ENCODE assay signal across 1 cellular context in genomic region chr6:146881228-146882181, GRCh38.
TF ChIP-seq lines count a peak whose summit lies in the region.

No MANE protein-coding gene starts in this region.

TF ChIP-seq in K562, 482 proteins besides CTCF, POLR2A, EP300 and RAD21 (continued from another document and continues in another):
- no peak for TF ChIP-seq CHD7 (IDR thresholded peaks at IDR 0.05; ENCODE audit: low read depth, low read length)
- TF ChIP-seq CBFA2T2 (conservative IDR thresholded peaks at IDR 0.05), result no peak
- no peak for TF ChIP-seq MCM7 (IDR thresholded peaks at IDR 0.05)
- TF ChIP-seq ZBTB26 (CRISPR knock-in tag; IDR thresholded peaks at IDR 0.05), result no peak
- TF ChIP-seq FOXM1 (IDR thresholded peaks at IDR 0.05; ENCODE audit: low read depth), result no peak
- no peak for TF ChIP-seq FOXM1 (CRISPR knock-in tag; IDR thresholded peaks at IDR 0.05; ENCODE audit: low read depth)
- no peak for TF ChIP-seq ZNF398 (CRISPR knock-in tag; IDR thresholded peaks at IDR 0.05)
- no peak for TF ChIP-seq HNRNPLL (IDR thresholded peaks at IDR 0.05; ENCODE audit: low read depth, low read length, poor library complexity, severe bottlenecking)
- TF ChIP-seq TCF3 (CRISPR knock-in tag; IDR thresholded peaks at IDR 0.05), result peak; percentile 26; the same call in 1 of the 2 replicates
- no peak for TF ChIP-seq HMBOX1 (IDR thresholded peaks at IDR 0.05)
- TF ChIP-seq JUN (IDR thresholded peaks at IDR 0.05; ENCODE audit: borderline replicate concordance, low read depth, low read length), result no peak
- TF ChIP-seq JUN (CRISPR knock-in tag; IDR thresholded peaks at IDR 0.05; ENCODE audit: borderline replicate concordance), result no peak
- TF ChIP-seq RCOR1 (IDR thresholded peaks at IDR 0.05; ENCODE audit: borderline replicate concordance in 1 of 2, low read depth in 2 of 2, low read length in 2 of 2), result peak in 1 of 2 experiments; percentile 69; a peak in 2 of 4 replicates
- no peak for TF ChIP-seq CHCHD3 (CRISPR knock-in tag; IDR thresholded peaks at IDR 0.05)
- TF ChIP-seq LEF1 (IDR thresholded peaks at IDR 0.05), result no peak
- peak in 1 of 2 experiments; percentile 15; a peak in 1 of 4 replicates for TF ChIP-seq ETV6 (IDR thresholded peaks at IDR 0.05; ENCODE audit: borderline replicate concordance in 1 of 2, low read depth in 2 of 2, low read length in 1 of 2)
- TF ChIP-seq ETV6 (CRISPR knock-in tag; IDR thresholded peaks at IDR 0.05; ENCODE audit: borderline replicate concordance), result no peak
- TF ChIP-seq ATF2 (CRISPR knock-in tag; IDR thresholded peaks at IDR 0.05), result no peak
- TF ChIP-seq GTF2E2 (tag; IDR thresholded peaks at IDR 0.05), result 0 out of 2 replicates have a peak, but pooled peaks have one; percentile 15
- TF ChIP-seq AFF1 (IDR thresholded peaks at IDR 0.05; ENCODE audit: low read depth in 1 of 2, partially characterized antibody in 2 of 2), result peak; percentile 19 to 31
- TF ChIP-seq HSF4 (CRISPR knock-in tag; IDR thresholded peaks at IDR 0.05; ENCODE audit: borderline replicate concordance), result 0 out of 2 replicates have a peak, but pooled peaks have one; percentile 1
- no peak; a peak in 1 of 4 replicates for TF ChIP-seq TEAD1 (CRISPR knock-in tag; IDR thresholded peaks at IDR 0.05)
- TF ChIP-seq E2F5 (CRISPR knock-in tag; IDR thresholded peaks at IDR 0.05), result no peak
- peak; percentile 54 for TF ChIP-seq HMGN3 (IDR thresholded peaks at IDR 0.05; ENCODE audit: borderline replicate concordance, extremely low read depth, insufficient read length, low read depth, low read length)
- TF ChIP-seq MNT (conservative IDR thresholded peaks at IDR 0.05), result no peak; a peak in 1 of 4 replicates
- TF ChIP-seq MTF1 (CRISPR knock-in tag; IDR thresholded peaks at IDR 0.05; ENCODE audit: borderline replicate concordance), result no peak
- 0 out of 2 replicates have a peak, but pooled peaks have one; percentile 9 for TF ChIP-seq HLTF (IDR thresholded peaks at IDR 0.05)
- no peak for TF ChIP-seq ZNF586 (CRISPR knock-in tag; conservative IDR thresholded peaks at IDR 0.05)
- TF ChIP-seq RFX5 (IDR thresholded peaks at IDR 0.05; ENCODE audit: low read depth, low read length), result no peak
- TF ChIP-seq ZNF24 (IDR thresholded peaks at IDR 0.05), result no peak
- peak; percentile 68 for TF ChIP-seq ARID1B (IDR thresholded peaks at IDR 0.05)
